8 cellular contexts compared by ENCODE assay signal in the genomic region with DNA sequence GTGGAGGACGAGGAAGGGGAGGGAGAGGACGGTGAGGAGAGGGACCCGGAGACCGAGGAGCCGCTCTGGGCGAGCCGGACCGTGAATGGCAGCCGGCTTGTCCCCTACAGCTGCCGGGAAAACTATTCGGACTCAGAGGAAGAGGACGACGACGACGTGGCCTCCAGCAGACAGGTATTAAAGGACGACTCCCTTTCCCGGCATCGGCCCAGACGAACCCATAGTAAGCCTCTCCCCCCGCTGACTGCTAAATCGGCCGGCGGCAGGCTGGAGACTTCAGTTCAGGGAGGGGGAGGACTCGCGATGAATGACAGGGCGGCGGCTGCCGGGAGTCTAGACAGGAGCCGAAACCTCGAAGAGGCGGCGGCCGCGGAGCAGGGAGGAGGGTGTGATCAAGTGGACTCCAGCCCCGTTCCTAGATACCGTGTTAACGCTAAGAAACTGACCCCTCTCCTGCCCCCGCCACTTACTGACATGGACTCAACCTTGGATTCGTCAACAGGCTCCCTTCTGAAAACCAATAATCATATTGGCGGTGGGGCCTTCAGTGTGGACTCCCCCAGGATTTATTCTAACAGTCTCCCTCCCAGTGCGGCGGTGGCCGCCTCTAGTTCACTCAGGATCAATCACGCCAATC. TPM values are rescaled to one million over a fixed set of nuclear protein-coding genes. Genes with fewer than 3 reads are reported as not detected.
A peak's percentile ranks its signal among the peaks of the same experiment; 100 is the strongest.
DNase-seq lines count a peak whose midpoint lies in the region; ATAC-seq and TF ChIP-seq lines count a peak whose summit lies in the region.

No MANE protein-coding gene starts in this region.

- peak overlapping the region; percentile 86 for H3K27ac Mint-ChIP-seq in T-helper 2 cell treated with Interferon-gamma antibody and Interleukin-4, amounts not matched to agents 5 μg/mL and 100 μg/mL, for 36 hours

- peaks cover 5% of the 10 kb centered on the region for H3K27me3 Mint-ChIP-seq in T-helper 2 cell treated with Interferon-gamma antibody and Interleukin-4, amounts not matched to agents 5 μg/mL and 100 μg/mL, for 36 hours (ENCODE audit: low read depth)

- H3K27me3 ChIP-seq in iPS-18a (ENCODE audit: control insufficient read depth, insufficient read depth, low read length), result peaks cover 9% of the 10 kb centered on the region

- H3K9me3 Mint-ChIP-seq in T-helper 2 cell treated with Interferon-gamma antibody and Interleukin-4, amounts not matched to agents 5 μg/mL and 100 μg/mL, for 36 hours, result no peaks in the 10 kb centered on the region

- H3K9ac ChIP-seq in iPS-18a (ENCODE audit: low read length), result peak overlapping the region; percentile 81

- ATAC-seq in GM21717 (IDR thresholded peaks at IDR 0.05; ENCODE audit: unreplicated experiment) (peak; percentile 51), GM18520 (IDR thresholded peaks at IDR 0.05; ENCODE audit: unreplicated experiment) (no peak)

- DNase-seq in EH (ENCODE audit: low read depth) (peak; percentile 63), astrocyte of the spinal cord (ENCODE audit: low read depth, low spot score) (peak; percentile 50)
- no peak for DNase-seq in Jurkat, Clone E6-1 (ENCODE audit: low read depth, low spot score)
- peak; percentile 63 for DNase-seq in T-helper 2 cell treated with Interferon-gamma antibody and Interleukin-4, amounts not matched to agents 5 μg/mL and 100 μg/mL, for 36 hours (ENCODE audit: low spot score)

- peak overlapping the region; percentile 90 for H3K4me3 Mint-ChIP-seq in T-helper 2 cell treated with Interferon-gamma antibody and Interleukin-4, amounts not matched to agents 5 μg/mL and 100 μg/mL, for 36 hours

- peaks cover 25% of the 10 kb centered on the region for H3K36me3 Mint-ChIP-seq in T-helper 2 cell treated with Interferon-gamma antibody and Interleukin-4, amounts not matched to agents 5 μg/mL and 100 μg/mL, for 36 hours (ENCODE audit: low read depth)

- in situ Hi-C loops in astrocyte of the spinal cord (cut with HindIII; ENCODE audit: low sequenced_read_pairs), result no loop called here

- no peak for TF ChIP-seq CTCF in astrocyte of the spinal cord (IDR thresholded peaks at IDR 0.05; ENCODE audit: low read depth, low read length)

- peaks cover 16% of the 10 kb centered on the region for H3K4me1 ChIP-seq in iPS-18a (ENCODE audit: control insufficient read depth, low read depth, low read length)

- no peaks in the 10 kb centered on the region for H3K36me3 ChIP-seq in iPS-18a (ENCODE audit: control insufficient read depth, low read depth, low read length)

- H3K27ac ChIP-seq in iPS-18a (ENCODE audit: low read length) (no peak overlapping the region), skin epidermis (peak overlapping the region; percentile 85 to 99 (median 95))

- peak overlapping the region; percentile 80 for H3K4me3 ChIP-seq in Jurkat, Clone E6-1 (ENCODE audit: low read length)
- H3K4me3 ChIP-seq in astrocyte of the spinal cord (ENCODE audit: low read depth, low read length), result peak overlapping the region; percentile 87
- peak overlapping the region; percentile 91 for H3K4me3 ChIP-seq in iPS-18a (ENCODE audit: low read length)
- H3K4me3 ChIP-seq in skin epidermis, result peak overlapping the region; percentile 88 to 99 (median 96)

- H3K9me3 ChIP-seq in iPS-18a (ENCODE audit: control insufficient read depth, low read depth, low read length), result no peaks in the 10 kb centered on the region

- peaks cover 23% of the 10 kb centered on the region for H3K4me1 Mint-ChIP-seq in T-helper 2 cell treated with Interferon-gamma antibody and Interleukin-4, amounts not matched to agents 5 μg/mL and 100 μg/mL, for 36 hours (ENCODE audit: low read depth)

RNA-seq across cellular contexts. Expression of a gene that starts 1.0 kb away (rescaled TPM):
- 12.5 TPM for polyA plus RNA-seq in Jurkat, Clone E6-1 (2012; ENCODE audit: insufficient read depth, insufficient read length)

RNA-seq across cellular contexts. Expression of a gene that starts 49.3 kb away (rescaled TPM):
- not detected for polyA plus RNA-seq in Jurkat, Clone E6-1 (2012; ENCODE audit: insufficient read depth, insufficient read length)
